8 cellular contexts compared by ENCODE assay signal in the genomic region with DNA sequence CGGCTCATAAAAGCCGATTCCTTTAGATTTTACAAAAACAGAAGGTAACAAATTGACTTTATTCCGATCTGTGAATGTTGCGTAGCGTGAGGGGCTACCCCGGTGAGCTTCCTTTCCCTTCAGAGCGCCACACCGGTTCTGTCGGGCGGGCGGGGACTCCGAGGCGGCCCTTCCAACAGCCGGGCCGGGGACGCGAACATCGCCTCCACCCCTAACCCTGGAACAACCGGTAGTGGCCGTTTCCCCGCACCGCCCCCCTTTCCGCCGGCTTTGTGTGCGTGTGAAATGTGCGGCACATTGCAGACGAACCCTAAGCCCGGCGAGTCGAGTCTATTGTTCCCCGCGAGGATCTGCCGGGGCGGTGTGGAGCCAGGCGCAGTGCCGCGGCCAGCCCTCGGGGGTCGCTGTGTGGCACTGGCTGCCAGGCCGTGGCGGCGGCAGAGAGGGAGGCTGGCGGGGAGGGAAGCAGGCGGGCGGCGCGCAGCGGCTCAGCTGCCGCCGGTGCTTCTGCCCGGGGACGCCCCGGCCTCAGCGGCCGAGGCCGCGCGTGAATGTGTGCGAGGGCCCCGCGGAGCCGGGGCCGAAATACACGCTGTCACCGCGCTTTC. TPM values are rescaled to one million over a fixed set of nuclear protein-coding genes. Genes with fewer than 3 reads are reported as not detected.
DNase-seq lines count a peak whose midpoint lies in the region; ATAC-seq and TF ChIP-seq lines count a peak whose summit lies in the region.

No MANE protein-coding gene starts in this region.

- H3K4me1 ChIP-seq in CD8-positive, alpha-beta T cell (ENCODE audit: insufficient read depth, low read length): peaks cover 20% of the 10 kb centered on the region

- intact Hi-C loops in CD8-positive, alpha-beta T cell (cut with DNase I, micrococcal nuclease): loop anchor here (1.0 to 10.0 kb wide), 9 partner anchors 16 to 644 kb away; a partner anchor contains a TSS
- intact Hi-C loops in dorsolateral prefrontal cortex (cut with DNase I): loop anchor here (5.0 kb wide), 5 partner anchors 126 to 644 kb away; a partner anchor contains a TSS
- intact Hi-C loops in lower leg skin (cut with DNase I; ENCODE audit: low total_unique reads): no loop called here

- peak overlapping the region; percentile 90 for H3K27ac ChIP-seq in CD8-positive, alpha-beta T cell (ENCODE audit: low read depth, low read length)
- peak overlapping the region; percentile 95 to 100 (median 99) for H3K27ac ChIP-seq in dorsolateral prefrontal cortex

- no peaks in the 10 kb centered on the region for H3K27me3 ChIP-seq in CD8-positive, alpha-beta T cell (ENCODE audit: insufficient read depth, low read length)
- no peaks in the 10 kb centered on the region for H3K27me3 ChIP-seq in dorsolateral prefrontal cortex

- peak overlapping the region; percentile 85 for H3K4me3 ChIP-seq in CD8-positive, alpha-beta T cell (ENCODE audit: low read depth, low read length)
- H3K4me3 ChIP-seq in dorsolateral prefrontal cortex: peak overlapping the region; percentile 54 to 97 (median 88)
- H3K4me3 ChIP-seq in lower leg skin (ENCODE audit: low read depth, poor library complexity, severe bottlenecking): peak overlapping the region; percentile 70

- no peaks in the 10 kb centered on the region for H3K9me3 Mint-ChIP-seq in CD8-positive, alpha-beta T cell

- H3K4me3 Mint-ChIP-seq in CD8-positive, alpha-beta T cell: peak overlapping the region; percentile 96

- H3K36me3 Mint-ChIP-seq in CD8-positive, alpha-beta T cell: peaks cover 31% of the 10 kb centered on the region

- TF ChIP-seq POLR2A in lower leg skin (IDR thresholded peaks at IDR 0.05): peak in 1 of 2 donors; percentile 33

- H3K4me1 Mint-ChIP-seq in CD8-positive, alpha-beta T cell (ENCODE audit: low read depth): peaks cover 26% of the 10 kb centered on the region

- H3K36me3 ChIP-seq in CD8-positive, alpha-beta T cell (ENCODE audit: insufficient read depth, low read length): no peaks in the 10 kb centered on the region

- DNase-seq in CD8-positive, alpha-beta T cell: peak; percentile 93 to 98 (median 96)
- DNase-seq in NCI-H748 treated with DMSO at 0.1 percent for 48 hours (lab: John Stamatoyannopoulos, UW) (peak; percentile 91), dorsolateral prefrontal cortex (peak; percentile 93 to 98 (median 96)), lower leg skin (ENCODE audit: low spot score in 2 of 2) (peak; percentile 96 to 99)
- DNase-seq in activated CD4-positive, alpha-beta T cell treated with anti-CD3 and anti-CD28 coated beads, Interleukin-2, amount 50 U/mL, for 48 hours: peak; percentile 93 to 95
- DNase-seq in stimulated activated CD4-positive, alpha-beta T cell treated with anti-CD3 and anti-CD28 coated beads, Interleukin-4, amount 100 ng/mL, for 4 hours: peak; percentile 91 to 97

- CTCF ChIA-PET in CD8-positive, alpha-beta T cell (lab: Charles Lee): interaction anchor here (0.7 to 3.8 kb wide), 6 partner anchors 13 to 263 kb away, joined by 3 to 23 read pairs (median 6); no protein-coding TSS in a partner anchor

- POLR2A ChIA-PET in CD8-positive, alpha-beta T cell (lab: Charles Lee): interaction anchor here (0.9 to 5.1 kb wide), 10 partner anchors 9 to 643 kb away, joined by 3 to 44 read pairs (median 11); a partner anchor contains a TSS

- no peaks in the 10 kb centered on the region for H3K27me3 Mint-ChIP-seq in CD8-positive, alpha-beta T cell (ENCODE audit: low read depth)

- no peaks in the 10 kb centered on the region for H3K9me3 ChIP-seq in CD8-positive, alpha-beta T cell (ENCODE audit: low read length)

- peak; percentile 90 for TF ChIP-seq CTCF in CD8-positive, alpha-beta T cell (IDR thresholded peaks at IDR 0.05)
- TF ChIP-seq CTCF in dorsolateral prefrontal cortex (IDR thresholded peaks at IDR 0.05 in 54 of 56, conservative IDR thresholded peaks at IDR 0.05 in 2 of 56; ENCODE audit: low read depth in 1 of 56, partially characterized antibody in 56 of 56): peak; percentile 58 to 97 (median 82)
- TF ChIP-seq CTCF in lower leg skin (IDR thresholded peaks at IDR 0.05): peak in 2 of 3 donors; percentile 62 to 97

- H3K27ac Mint-ChIP-seq in CD8-positive, alpha-beta T cell: peak overlapping the region; percentile 97

- 0% methylated on average over 31 to 62 of the region's 66 CpGs for WGBS in lower leg skin, 2 donors

- peak; percentile 76 for ATAC-seq in CD8-positive, alpha-beta T cell
- peak; percentile 53 for ATAC-seq in GM19438 (IDR thresholded peaks at IDR 0.05; ENCODE audit: low read depth, unreplicated experiment)
- ATAC-seq in HG03571 (IDR thresholded peaks at IDR 0.05; ENCODE audit: unreplicated experiment): peak; percentile 46

RNA-seq across cellular contexts. Expression of a gene that starts 0.8 kb away (rescaled TPM):
- total RNA-seq in CD8-positive, alpha-beta T cell: 10 to 100 TPM; 47.9 to 49.7 TPM
- total RNA-seq in dorsolateral prefrontal cortex (10 to 100 TPM; 18.3 to 54.8 (median 27.6) TPM), lower leg skin (10 to 100 TPM; 25.3 to 40.4 (median 30.6) TPM)

Comparison
In these comparisons a context has a peak if more than half of its experiments do, and no peak if none do; other contexts are left out.
1. Peak in every context shown above with its lines: DNase-seq, ATAC-seq, H3K4me3 ChIP-seq and H3K27ac ChIP-seq.